Comparison of ENCODE assay signal across 8 cellular contexts in the genomic region with DNA sequence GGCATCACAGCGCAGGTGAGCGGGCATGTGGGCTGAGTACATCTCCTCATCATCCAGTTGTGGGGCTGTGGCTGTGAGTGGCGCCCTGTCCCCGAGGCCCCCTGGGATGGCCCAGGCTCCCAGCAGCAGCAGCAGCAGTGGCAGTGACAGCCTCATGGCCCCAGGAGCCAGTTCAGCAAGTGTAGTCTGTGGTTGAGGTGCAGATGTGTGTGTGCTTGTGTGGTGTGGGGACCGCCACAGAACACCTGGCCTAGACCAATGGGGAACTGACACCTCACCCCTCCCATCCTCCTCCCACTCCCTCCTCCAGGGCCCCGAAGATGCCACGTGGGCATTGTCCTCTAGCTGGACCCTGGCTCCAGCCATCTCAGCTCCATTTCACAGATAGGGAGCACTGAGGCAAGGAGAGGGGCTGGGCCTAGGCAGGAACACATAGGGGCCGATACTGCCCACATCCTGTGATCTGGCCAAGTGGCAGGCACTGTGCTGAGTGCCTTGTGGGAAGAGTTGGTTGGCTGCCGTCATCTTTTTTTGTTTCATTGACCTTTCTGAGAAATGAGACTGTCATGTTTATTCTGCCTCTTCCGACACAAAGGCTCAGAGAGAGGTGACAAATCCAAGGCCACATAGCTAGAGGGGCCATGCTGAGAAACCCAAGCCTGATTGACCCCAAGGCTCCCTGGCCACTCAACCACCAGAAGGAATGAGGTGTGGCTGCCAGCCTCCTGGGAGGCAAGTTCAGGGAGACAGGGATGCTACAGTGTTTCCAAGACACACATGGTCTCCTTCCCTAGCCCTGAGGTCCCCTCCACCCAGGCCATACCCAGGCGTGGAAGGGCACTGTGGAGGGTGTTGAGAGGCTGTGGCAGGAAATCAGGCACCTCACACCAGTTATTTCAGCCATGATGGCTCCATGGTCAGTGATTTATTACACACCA. TPM values are rescaled to one million over a fixed set of nuclear protein-coding genes. Genes with fewer than 3 reads are reported as not detected.
DNase-seq lines count a peak whose midpoint lies in the region; ATAC-seq and TF ChIP-seq lines count a peak whose summit lies in the region.

A gene with protein sequence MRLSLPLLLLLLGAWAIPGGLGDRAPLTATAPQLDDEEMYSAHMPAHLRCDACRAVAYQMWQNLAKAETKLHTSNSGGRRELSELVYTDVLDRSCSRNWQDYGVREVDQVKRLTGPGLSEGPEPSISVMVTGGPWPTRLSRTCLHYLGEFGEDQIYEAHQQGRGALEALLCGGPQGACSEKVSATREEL (minus strand): TSS at position 213 of the 938 bp plus-strand sequence. CDS start 57 bp downstream, at position 156.

- intact Hi-C loops in activated CD8-positive, alpha-beta T cell treated with anti-CD3 and anti-CD28 coated beads for 36 hours (cut with micrococcal nuclease) = loop anchor here (5.0 kb wide), 2 partner anchors 48 to 93 kb away; partner anchors contain the start of gene PAIP2

- H3K27ac ChIP-seq in 22Rv1 = peak within 1 kb of the TSS; percentile 96

- TF ChIP-seq CTCF in 22Rv1 (IDR thresholded peaks at IDR 0.05) (no peak), nephron progenitor cell (IDR thresholded peaks at IDR 0.05) (no peak)
- no peak for TF ChIP-seq CTCF in activated CD8-positive, alpha-beta T cell treated with anti-CD3 and anti-CD28 coated beads for 36 hours (IDR thresholded peaks at IDR 0.05)

- CTCF ChIA-PET in activated CD8-positive, alpha-beta T cell treated with anti-CD3 and anti-CD28 coated beads for 36 hours (lab: Charles Lee) = interaction anchor here (1.0 to 4.8 kb wide), 8 partner anchors 12 to 175 kb away, joined by 3 to 34 read pairs (median 4); partner anchors contain the start of genes PAIP2 and SPATA24

- ATAC-seq in HG03159 (IDR thresholded peaks at IDR 0.05; ENCODE audit: unreplicated experiment) = peak; percentile 39
- peak; percentile 67 for ATAC-seq in activated CD8-positive, alpha-beta T cell treated with anti-CD3 and anti-CD28 coated beads for 36 hours

- H3K36me3 Mint-ChIP-seq in activated CD8-positive, alpha-beta T cell treated with anti-CD3 and anti-CD28 coated beads for 36 hours (ENCODE audit: low read depth) = peaks cover 24% of the 10 kb centered on the region
- no peaks in the 10 kb centered on the region for H3K36me3 Mint-ChIP-seq in nephron progenitor cell (ENCODE audit: low read depth)

- peak; percentile 87 for DNase-seq in GM19238 (ENCODE audit: insufficient read length, low spot score)
- peak; percentile 91 for DNase-seq in activated CD8-positive, alpha-beta T cell treated with anti-CD3 and anti-CD28 coated beads for 36 hours
- DNase-seq in myocyte (ENCODE audit: low read depth) = peak; percentile 50
- no peak for DNase-seq in MV-4-11 (lab: John Stamatoyannopoulos, UW)
- no peak for DNase-seq in nephron progenitor cell
- no peak for DNase-seq in 8988T

- POLR2A ChIA-PET in activated CD8-positive, alpha-beta T cell treated with anti-CD3 and anti-CD28 coated beads for 36 hours (lab: Charles Lee) = interaction anchor here (0.6 to 6.3 kb wide), 13 partner anchors 9 to 173 kb away, joined by 3 to 49 read pairs (median 5); partner anchors contain the start of genes MATR3, PAIP2, SPATA24 and UBE2D2

- H3K27me3 Mint-ChIP-seq in activated CD8-positive, alpha-beta T cell treated with anti-CD3 and anti-CD28 coated beads for 36 hours = no peaks in the 10 kb centered on the region
- H3K27me3 Mint-ChIP-seq in nephron progenitor cell (ENCODE audit: low read depth, poor library complexity) = peaks cover 39% of the 10 kb centered on the region

- peaks cover 58% of the 10 kb centered on the region for H3K4me1 Mint-ChIP-seq in activated CD8-positive, alpha-beta T cell treated with anti-CD3 and anti-CD28 coated beads for 36 hours (ENCODE audit: low read depth)
- peaks cover 19% of the 10 kb centered on the region for H3K4me1 Mint-ChIP-seq in nephron progenitor cell

- H3K27ac Mint-ChIP-seq in activated CD8-positive, alpha-beta T cell treated with anti-CD3 and anti-CD28 coated beads for 36 hours = peak within 1 kb of the TSS; percentile 98
- no peak within 1 kb of the TSS for H3K27ac Mint-ChIP-seq in nephron progenitor cell

- H3K4me3 Mint-ChIP-seq in activated CD8-positive, alpha-beta T cell treated with anti-CD3 and anti-CD28 coated beads for 36 hours = peak within 1 kb of the TSS; percentile 96
- no peak within 1 kb of the TSS for H3K4me3 Mint-ChIP-seq in nephron progenitor cell

- no peaks in the 10 kb centered on the region for H3K9me3 Mint-ChIP-seq in activated CD8-positive, alpha-beta T cell treated with anti-CD3 and anti-CD28 coated beads for 36 hours
- no peaks in the 10 kb centered on the region for H3K9me3 Mint-ChIP-seq in nephron progenitor cell

RNA-seq across cellular contexts. Expression of the gene that starts here (rescaled TPM):
- total RNA-seq in activated CD8-positive, alpha-beta T cell treated with anti-CD3 and anti-CD28 coated beads for 36 hours = 10 to 100 TPM; 14.4 to 14.5 TPM
- total RNA-seq in myocyte = 0.16 TPM in 1 of 2 replicates, not detected in the other
- polyA plus RNA-seq in myocyte (2012) = not detected

Comparison
In these comparisons a context has a peak if more than half of its experiments do, and no peak if none do; other contexts are left out.
1. RNA of the gene that starts here (total RNA-seq): 14.4 to 14.5 TPM in activated CD8-positive, alpha-beta T cell treated with anti-CD3 and anti-CD28 coated beads for 36 hours; 0.16 TPM in myocyte; every median in the first group is over 10 times any median in the second.
2. Peak in DNase-seq in myocyte; RNA of the gene not detected or under 1 TPM.
3. DNase-seq: peak in GM19238 (single experiment) and activated CD8-positive, alpha-beta T cell treated with anti-CD3 and anti-CD28 coated beads for 36 hours (single experiment); none in MV-4-11 (single experiment), nephron progenitor cell (single experiment) and 8988T (single experiment).